ENCODE assay signal across 1 cellular context in genomic region chr14:50892255-50892654, GRCh38.
TF ChIP-seq lines count a peak whose summit lies in the region.

No MANE protein-coding gene starts in this region.

TF ChIP-seq in HepG2, 621 proteins besides CTCF, POLR2A, EP300 and RAD21 (continued from another document and continues in another):
- TF ChIP-seq HNF1A (IDR thresholded peaks at IDR 0.05; ENCODE audit: low read depth) (no peak), HNF1A (CRISPR knock-in tag; IDR thresholded peaks at IDR 0.05; ENCODE audit: borderline replicate concordance) (0 out of 2 replicates have a peak, but pooled peaks have one; percentile 29), ZNF432 (CRISPR knock-in tag; IDR thresholded peaks at IDR 0.05; ENCODE audit: borderline replicate concordance) (no peak), GPBP1L1 (CRISPR knock-in tag; IDR thresholded peaks at IDR 0.05) (no peak), PBX2 (CRISPR knock-in tag; IDR thresholded peaks at IDR 0.05) (no peak), ZNF777 (CRISPR knock-in tag; IDR thresholded peaks at IDR 0.05) (no peak), NONO (IDR thresholded peaks at IDR 0.05) (no peak), NONO (CRISPR knock-in tag; conservative IDR thresholded peaks at IDR 0.05) (no peak), BRF2 (CRISPR knock-in tag; IDR thresholded peaks at IDR 0.05) (no peak), NCOR1 (IDR thresholded peaks at IDR 0.05; ENCODE audit: borderline replicate concordance, low read length) (no peak; the same call in 1 of the 2 replicates), BATF2 (CRISPR knock-in tag; IDR thresholded peaks at IDR 0.05) (no peak), ZNF552 (CRISPR knock-in tag; IDR thresholded peaks at IDR 0.05; ENCODE audit: borderline replicate concordance) (no peak), NCOA2 (CRISPR knock-in tag; IDR thresholded peaks at IDR 0.05) (0 out of 2 replicates have a peak, but pooled peaks have one; percentile 52), HNF4G (IDR thresholded peaks at IDR 0.05; ENCODE audit: borderline replicate concordance, low read depth, low read length) (peak; percentile 71), HNF4G (CRISPR knock-in tag; IDR thresholded peaks at IDR 0.05; ENCODE audit: borderline replicate concordance, low read depth) (no peak), KDM3A (CRISPR knock-in tag; IDR thresholded peaks at IDR 0.05; ENCODE audit: low read depth) (no peak), SKIL (CRISPR knock-in tag; IDR thresholded peaks at IDR 0.05; ENCODE audit: borderline replicate concordance) (no peak), SP1 (IDR thresholded peaks at IDR 0.05) (no peak), SP1 (CRISPR knock-in tag; IDR thresholded peaks at IDR 0.05) (no peak), NRL (CRISPR knock-in tag; IDR thresholded peaks at IDR 0.05; ENCODE audit: borderline replicate concordance) (no peak), REXO4 (CRISPR knock-in tag; IDR thresholded peaks at IDR 0.05; ENCODE audit: borderline replicate concordance) (no peak), HOMEZ (CRISPR knock-in tag; IDR thresholded peaks at IDR 0.05; ENCODE audit: low read depth) (0 out of 2 replicates have a peak, but pooled peaks have one; percentile 18), ATRX (CRISPR knock-in tag; IDR thresholded peaks at IDR 0.05; ENCODE audit: borderline replicate concordance) (no peak), PHF5A (CRISPR knock-in tag; IDR thresholded peaks at IDR 0.05; ENCODE audit: low read depth, unreplicated experiment) (no peak), CENPX (CRISPR knock-in tag; IDR thresholded peaks at IDR 0.05) (no peak), ZNF792 (CRISPR knock-in tag; IDR thresholded peaks at IDR 0.05) (0 out of 2 replicates have a peak, but pooled peaks have one; percentile 23), ZBTB7B (CRISPR knock-in tag; IDR thresholded peaks at IDR 0.05) (no peak), NFIB (CRISPR knock-in tag; IDR thresholded peaks at IDR 0.05; ENCODE audit: borderline replicate concordance) (no peak), PHF21A (CRISPR knock-in tag; IDR thresholded peaks at IDR 0.05) (no peak), ZNF12 (CRISPR knock-in tag; IDR thresholded peaks at IDR 0.05) (no peak), RCOR2 (CRISPR knock-in tag; IDR thresholded peaks at IDR 0.05) (no peak), TFAP4 (IDR thresholded peaks at IDR 0.05; ENCODE audit: borderline replicate concordance, low read depth) (no peak), ZFAT (CRISPR knock-in tag; conservative IDR thresholded peaks at IDR 0.05) (no peak), ZNF263 (CRISPR knock-in tag; IDR thresholded peaks at IDR 0.05) (0 out of 2 replicates have a peak, but pooled peaks have one; percentile 17), ZNF20 (CRISPR knock-in tag; IDR thresholded peaks at IDR 0.05) (no peak), ZNF274 (CRISPR knock-in tag; IDR thresholded peaks at IDR 0.05) (no peak), ZNF615 (CRISPR knock-in tag; IDR thresholded peaks at IDR 0.05; ENCODE audit: borderline replicate concordance) (no peak), JARID2 (CRISPR knock-in tag; IDR thresholded peaks at IDR 0.05; ENCODE audit: insufficient replicate concordance) (no peak), CEBPZ (IDR thresholded peaks at IDR 0.05; ENCODE audit: low read length) (no peak), MIER2 (CRISPR knock-in tag; IDR thresholded peaks at IDR 0.05) (no peak), GATAD2A (CRISPR knock-in tag; IDR thresholded peaks at IDR 0.05) (peak; percentile 76), ZNF639 (CRISPR knock-in tag; conservative IDR thresholded peaks at IDR 0.05) (no peak), NFE2L2 (IDR thresholded peaks at IDR 0.05; ENCODE audit: low read length) (no peak), HMGA1 (CRISPR knock-in tag; conservative IDR thresholded peaks at IDR 0.05) (no peak), ZKSCAN1 (IDR thresholded peaks at IDR 0.05; ENCODE audit: low read length) (no peak), PHF20 (CRISPR knock-in tag; IDR thresholded peaks at IDR 0.05) (no peak), ZNF362 (CRISPR knock-in tag; IDR thresholded peaks at IDR 0.05; ENCODE audit: borderline replicate concordance) (no peak), IRF2 (CRISPR knock-in tag; IDR thresholded peaks at IDR 0.05) (no peak), NAIF1 (CRISPR knock-in tag; IDR thresholded peaks at IDR 0.05; ENCODE audit: borderline replicate concordance) (no peak)
